ENCODE assay signal across 28 cellular contexts in genomic region chr6:116762235-116762634, GRCh38. TPM values are rescaled to one million over a fixed set of nuclear protein-coding genes. Genes with fewer than 3 reads are reported as not detected.
"Had no signal": no experiment of that assay in that cellular context is flagged by ENCODE, and none has a peak within 500 bp of the region (broad histone marks: within the 10 kb centered on the region; RNA-seq: fewer than 3 reads in every experiment).

No MANE protein-coding gene starts in this region.

- ATAC-seq: left colon; left lung; natural killer cell treated with Interleukin-12 subunit alpha and Interleukin-12 subunit beta and Interleukin-15 and Interleukin-18, amount 100 ng/mL, for 72 hours; sciatic nerve had no signal

- H3K4me3 ChIP-seq: left lung, lung, ovary, right atrium auricular region, skin epidermis, stomach, thoracic aorta, tibial artery, uterus had no signal

- H3K27ac Mint-ChIP-seq: immature natural killer cell; mesothelial cell of epicardium; naive B cell; natural killer cell treated with Interleukin-12 subunit alpha and Interleukin-12 subunit beta and Interleukin-15 and Interleukin-18, amount 100 ng/mL, for 72 hours; progenitor cell of endocrine pancreas; stimulated activated naive B cell treated with anti-CD40 and anti-IgM and Interleukin-4, amounts not matched to agents 10 μg/mL and 1 μg/mL and 100 μg/mL, for 72 hours; type B pancreatic cell had no signal

- H3K9me3 ChIP-seq: left lung, right atrium auricular region, stomach, thoracic aorta, tibial artery, uterus had no signal

- H3K9me3 Mint-ChIP-seq: immature natural killer cell; mesothelial cell of epicardium; natural killer cell treated with Interleukin-12 subunit alpha and Interleukin-12 subunit beta and Interleukin-15 and Interleukin-18, amount 100 ng/mL, for 72 hours; stimulated activated naive B cell treated with anti-CD40 and anti-IgM and Interleukin-4, amounts not matched to agents 10 μg/mL and 1 μg/mL and 100 μg/mL, for 72 hours; type B pancreatic cell had no signal

- DNase-seq: hypothalamus; immature natural killer cell; kidney; left colon; left lung; naive B cell; ovary; stimulated activated CD4-positive, alpha-beta T cell treated with anti-CD3 and anti-CD28 coated beads, Interleukin-12 subunit alpha, Interleukin-12 subunit beta, amount 100 ng/mL, for 4 hours; stimulated activated CD4-positive, alpha-beta T cell treated with anti-CD3 and anti-CD28 coated beads, Interleukin-15, amount 100 ng/mL, for 24 hours; stimulated activated CD4-positive, alpha-beta T cell treated with anti-CD3 and anti-CD28 coated beads, Interleukin-2, amount 100 ng/mL, for 24 hours; stimulated activated CD4-positive, alpha-beta T cell treated with anti-CD3 and anti-CD28 coated beads, Interleukin-4, amount 100 ng/mL, for 1 hour; stimulated activated naive B cell treated with anti-CD40 and anti-IgM and Interleukin-4, amounts not matched to agents 10 μg/mL and 1 μg/mL and 100 μg/mL, for 72 hours; stimulated activated naive CD8-positive, alpha-beta T cell treated with anti-CD3 and anti-CD28 coated beads, Interleukin-15, Interleukin-2, amounts not matched to agents 100 U/mL and 50 U/mL, for 24 hours; stomach; tibial artery; uterus had no signal

- H3K27me3 ChIP-seq: ovary, uterus had no signal

- H3K36me3 ChIP-seq: left lung, ovary, right atrium auricular region, stomach, thoracic aorta, tibial artery, uterus had no signal

- H3K4me1 ChIP-seq: uterus had no signal

- H3K4me3 Mint-ChIP-seq: immature natural killer cell; mesothelial cell of epicardium; naive B cell; natural killer cell treated with Interleukin-12 subunit alpha and Interleukin-12 subunit beta and Interleukin-15 and Interleukin-18, amount 100 ng/mL, for 72 hours; stimulated activated naive B cell treated with anti-CD40 and anti-IgM and Interleukin-4, amounts not matched to agents 10 μg/mL and 1 μg/mL and 100 μg/mL, for 72 hours; type B pancreatic cell had no signal

- H3K27ac ChIP-seq: left lung, ovary, right atrium auricular region, skin epidermis, stomach, thoracic aorta, tibial artery, uterus had no signal

- H3K36me3 Mint-ChIP-seq: mesothelial cell of epicardium; stimulated activated naive B cell treated with anti-CD40 and anti-IgM and Interleukin-4, amounts not matched to agents 10 μg/mL and 1 μg/mL and 100 μg/mL, for 72 hours; type B pancreatic cell had no signal

RNA-seq across cellular contexts. Expression of gene FAM162B, which starts 3.3 kb away (rescaled TPM):
- total RNA-seq: mononuclear cell; natural killer cell treated with Interleukin-12 subunit alpha and Interleukin-12 subunit beta and Interleukin-15 and Interleukin-18, amount 100 ng/mL, for 72 hours; renal cortical epithelial cell had no signal
- polyA plus RNA-seq: immature natural killer cell, neural cell had no signal
